Comparison of ENCODE assay signal across 17 cellular contexts in the genomic region with DNA sequence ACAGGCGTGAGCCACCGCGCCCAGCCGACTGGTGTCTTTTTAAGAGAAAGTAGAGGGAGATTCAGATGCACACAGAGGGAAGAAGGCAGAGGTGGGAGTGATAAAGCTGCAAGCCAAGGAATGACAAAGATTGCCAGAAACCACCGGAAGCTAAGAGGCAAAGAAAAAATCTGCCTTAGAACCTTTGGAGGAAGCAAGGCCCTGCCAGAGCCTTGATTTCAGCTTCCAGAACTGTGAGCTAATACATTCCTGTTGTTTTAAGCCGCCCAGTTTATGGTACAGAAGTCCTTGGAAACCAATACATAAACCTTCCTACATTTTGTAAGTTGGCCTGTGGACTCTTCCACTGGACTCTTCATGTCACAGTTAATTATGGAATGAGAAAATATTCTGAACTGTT.
"Had no signal": no experiment of that assay in that cellular context is flagged by ENCODE, and none has a peak within 500 bp of the region (broad histone marks: within the 10 kb centered on the region; RNA-seq: fewer than 3 reads in every experiment).

No MANE protein-coding gene starts in this region.

- H3K4me3 Mint-ChIP-seq: activated naive CD8-positive, alpha-beta T cell treated with anti-CD3 and anti-CD28 coated beads for 36 hours; dendritic cell treated with granulocyte-macrophage colony-stimulating factor and Interleukin-4, amounts not matched to agents 40 ng/mL and 50 ng/mL, for 4 days; natural killer cell treated with Interleukin-12 subunit alpha and Interleukin-12 subunit beta and Interleukin-15 and Interleukin-18, amount 100 ng/mL, for 72 hours; T-cell; type B pancreatic cell had no signal

- H3K4me1 ChIP-seq: ascending aorta, prostate gland had no signal

- H3K36me3 Mint-ChIP-seq: activated naive CD8-positive, alpha-beta T cell treated with anti-CD3 and anti-CD28 coated beads for 36 hours; natural killer cell treated with Interleukin-12 subunit alpha and Interleukin-12 subunit beta and Interleukin-15 and Interleukin-18, amount 100 ng/mL, for 72 hours; T-cell; type B pancreatic cell had no signal

- DNase-seq: activated CD4-positive, alpha-beta T cell treated with anti-CD3 and anti-CD28 coated beads for 1 hour; activated CD4-positive, alpha-beta T cell treated with anti-CD3 and anti-CD28 coated beads, Interleukin-2, amount 50 U/mL, for 48 hours; activated gamma-delta T cell; activated naive CD8-positive, alpha-beta T cell treated with anti-CD3 and anti-CD28 coated beads for 36 hours; activated T-cell treated with anti-CD3 and anti-CD28 coated beads, Interleukin-2, amount 50 U/mL, for 48 hours; foreskin melanocyte; head of caudate nucleus; right lobe of liver; stimulated activated CD4-positive, alpha-beta T cell treated with anti-CD3 and anti-CD28 coated beads, Interleukin-2, amount 100 ng/mL, for 48 hours; stimulated activated naive CD4-positive, alpha-beta T cell treated with Interleukin-2 at 50 U/mL for 16 hours; T-cell; T1000 had no signal

- H3K36me3 ChIP-seq: ascending aorta, prostate gland, right lobe of liver had no signal

- H3K4me3 ChIP-seq: ascending aorta, prostate gland, right lobe of liver had no signal

- H3K27me3 Mint-ChIP-seq: dendritic cell treated with granulocyte-macrophage colony-stimulating factor and Interleukin-4, amounts not matched to agents 40 ng/mL and 50 ng/mL, for 4 days; type B pancreatic cell had no signal

- H3K27ac Mint-ChIP-seq: activated naive CD8-positive, alpha-beta T cell treated with anti-CD3 and anti-CD28 coated beads for 36 hours; dendritic cell treated with granulocyte-macrophage colony-stimulating factor and Interleukin-4, amounts not matched to agents 40 ng/mL and 50 ng/mL, for 4 days; natural killer cell treated with Interleukin-12 subunit alpha and Interleukin-12 subunit beta and Interleukin-15 and Interleukin-18, amount 100 ng/mL, for 72 hours; T-cell; type B pancreatic cell had no signal

- H3K27me3 ChIP-seq: ascending aorta, right lobe of liver had no signal

- H3K9me3 Mint-ChIP-seq: type B pancreatic cell had no signal

- H3K4me1 Mint-ChIP-seq: activated naive CD8-positive, alpha-beta T cell treated with anti-CD3 and anti-CD28 coated beads for 36 hours; T-cell had no signal

- H3K9me3 ChIP-seq: ascending aorta, prostate gland, right lobe of liver had no signal
